In the genomic region with DNA sequence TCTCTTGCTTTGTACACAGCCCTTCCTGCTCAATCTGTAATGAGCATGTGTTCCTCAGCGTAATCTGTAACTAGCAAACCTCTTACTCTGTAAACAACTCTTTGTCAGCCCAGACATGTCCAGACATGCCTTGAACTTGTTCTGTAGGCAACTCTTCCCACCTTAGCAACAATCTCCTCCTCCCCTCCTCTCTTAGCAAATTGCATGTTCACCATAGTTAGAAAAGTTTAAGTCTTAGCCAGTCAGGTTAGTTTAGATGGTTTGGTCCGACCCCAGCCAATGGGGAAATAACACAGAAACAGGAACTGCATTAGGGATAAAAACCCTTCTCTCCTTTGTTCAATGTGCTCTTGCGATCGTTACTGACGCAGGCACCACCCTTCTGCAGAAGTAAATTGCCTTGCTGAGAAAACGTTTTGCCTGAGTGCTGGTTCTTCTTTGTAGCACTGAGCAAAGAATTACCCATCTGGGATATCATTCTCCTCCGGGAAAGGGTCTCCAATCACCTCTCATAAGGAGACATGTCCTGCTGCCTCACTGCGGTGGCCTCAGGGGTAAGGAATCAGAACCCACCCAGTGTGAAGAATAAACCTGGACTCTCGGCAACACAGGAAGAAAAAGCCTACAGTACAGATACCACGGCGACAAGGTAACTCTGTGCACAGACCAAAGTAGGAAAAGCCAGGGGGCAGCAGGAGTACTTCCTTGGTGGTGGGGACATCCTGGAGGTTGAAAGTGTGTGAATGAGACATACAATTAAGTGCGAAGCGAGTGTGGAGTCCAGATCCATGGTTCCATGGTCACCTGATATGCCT, we compare ENCODE assay signal across 1 cellular context.
TF ChIP-seq lines count a peak whose summit lies in the region.

No MANE protein-coding gene starts in this region.

TF ChIP-seq in GM12878, 131 proteins besides CTCF, POLR2A, EP300 and RAD21 (continued from another document):
- TF ChIP-seq IKZF2 (IDR thresholded peaks at IDR 0.05) (no peak), SUZ12 (IDR thresholded peaks at IDR 0.05; ENCODE audit: unreplicated experiment) (no peak)
- TF ChIP-seq, protein P1, sequence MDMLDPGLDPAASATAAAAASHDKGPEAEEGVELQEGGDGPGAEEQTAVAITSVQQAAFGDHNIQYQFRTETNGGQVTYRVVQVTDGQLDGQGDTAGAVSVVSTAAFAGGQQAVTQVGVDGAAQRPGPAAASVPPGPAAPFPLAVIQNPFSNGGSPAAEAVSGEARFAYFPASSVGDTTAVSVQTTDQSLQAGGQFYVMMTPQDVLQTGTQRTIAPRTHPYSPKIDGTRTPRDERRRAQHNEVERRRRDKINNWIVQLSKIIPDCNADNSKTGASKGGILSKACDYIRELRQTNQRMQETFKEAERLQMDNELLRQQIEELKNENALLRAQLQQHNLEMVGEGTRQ (IDR thresholded peaks at IDR 0.05; ENCODE audit: borderline replicate concordance, low read depth, low read length) = no peak
